In genomic region chr1:26384076-26384475, GRCh38 we compare ENCODE assay signal across 20 cellular contexts. TPM values are rescaled to one million over a fixed set of nuclear protein-coding genes. Genes with fewer than 3 reads are reported as not detected.
"Had no signal": no experiment of that assay in that cellular context is flagged by ENCODE, and none has a peak within 500 bp of the region (broad histone marks: within the 10 kb centered on the region; RNA-seq: fewer than 3 reads in every experiment).

No MANE protein-coding gene starts in this region.

- DNase-seq: activated gamma-delta T cell treated with Interleukin-2 at 50 U/mL for 16 hours; amygdala; endodermal cell; foreskin fibroblast; lower lobe of right lung; naive thymus-derived CD8-positive, alpha-beta T cell; stimulated activated CD4-positive, alpha-beta T cell treated with anti-CD3 and anti-CD28 coated beads, Interleukin-4, amount 100 ng/mL, for 1 hour; testis; WERI-Rb-1 had no signal

- H3K4me3 Mint-ChIP-seq: endodermal cell, type B pancreatic cell had no signal

- H3K36me3 ChIP-seq: lower lobe of right lung, neutrophil, WERI-Rb-1 had no signal

- H3K27ac ChIP-seq: epithelial cell of prostate, lower lobe of right lung, neutrophil, parathyroid adenoma, testis, WERI-Rb-1 had no signal

- ATAC-seq: activated naive CD4-positive, alpha-beta T cell treated with anti-CD3 and anti-CD28 coated beads, Interleukin-2, amount 50 U/mL, for 72 hours; lower lobe of right lung; naive thymus-derived CD8-positive, alpha-beta T cell; sciatic nerve had no signal

- H3K36me3 Mint-ChIP-seq: activated naive CD4-positive, alpha-beta T cell treated with anti-CD3 and anti-CD28 coated beads, Interleukin-2, amount 50 U/mL, for 72 hours; naive thymus-derived CD8-positive, alpha-beta T cell; type B pancreatic cell had no signal

- H3K4me3 ChIP-seq: lower lobe of right lung, smooth muscle cell, testis had no signal

- H3K9me3 Mint-ChIP-seq: activated naive CD4-positive, alpha-beta T cell treated with anti-CD3 and anti-CD28 coated beads, Interleukin-2, amount 50 U/mL, for 72 hours; endodermal cell; naive thymus-derived CD8-positive, alpha-beta T cell; type B pancreatic cell had no signal

- H3K4me1 ChIP-seq: lower lobe of right lung, parathyroid adenoma, testis had no signal

- H3K27me3 ChIP-seq: testis had no signal

- H3K9me3 ChIP-seq: lower lobe of right lung, neutrophil, testis had no signal

- H3K27ac Mint-ChIP-seq: activated naive CD4-positive, alpha-beta T cell treated with anti-CD3 and anti-CD28 coated beads, Interleukin-2, amount 50 U/mL, for 72 hours; endodermal cell; type B pancreatic cell had no signal

RNA-seq across cellular contexts. Expression of gene ZNF683, which starts 11.5 kb away (rescaled TPM):
- total RNA-seq: activated naive CD4-positive, alpha-beta T cell treated with anti-CD3 and anti-CD28 coated beads, Interleukin-2, amount 50 U/mL, for 72 hours; cardiac septum; dermis microvascular lymphatic vessel endothelial cell; endodermal cell; glomerular endothelial cell; mesenteric fat pad; smooth muscle cell had no signal
- polyA plus RNA-seq: smooth muscle cell had no signal

RNA-seq across cellular contexts. Expression of gene LIN28A, which starts 26.5 kb away (rescaled TPM):
- total RNA-seq: activated naive CD4-positive, alpha-beta T cell treated with anti-CD3 and anti-CD28 coated beads, Interleukin-2, amount 50 U/mL, for 72 hours; cardiac septum; dermis microvascular lymphatic vessel endothelial cell; lower lobe of right lung; mesenteric fat pad; naive thymus-derived CD8-positive, alpha-beta T cell; sciatic nerve; smooth muscle cell had no signal
- polyA plus RNA-seq: naive thymus-derived CD8-positive, alpha-beta T cell had no signal

RNA-seq across cellular contexts. Expression of gene CRYBG2, which starts 30.1 kb away (rescaled TPM):
- total RNA-seq: cardiac septum, glomerular endothelial cell, sciatic nerve had no signal
